Comparison of ENCODE assay signal across 8 cellular contexts in genomic region chr14:78902010-78902623, GRCh38.
A peak's percentile ranks its signal among the peaks of the same experiment; 100 is the strongest.
DNase-seq lines count a peak whose midpoint lies in the region; ATAC-seq and TF ChIP-seq lines count a peak whose summit lies in the region.

No MANE protein-coding gene starts in this region.

- H3K9me3 Mint-ChIP-seq in CD8-positive, alpha-beta T cell: no peaks in the 10 kb centered on the region

- peak; percentile 20 for DNase-seq in AG04450 (ENCODE audit: low read depth, low spot score)
- no peak for DNase-seq in GM06990 (ENCODE audit: extremely low read depth, insufficient read length)
- peak; percentile 31 for DNase-seq in NCI-H2171 treated with DMSO at 0.1 percent for 48 hours (lab: John Stamatoyannopoulos, UW)
- DNase-seq in colonic mucosa: peak; percentile 25
- DNase-seq in CD8-positive, alpha-beta T cell: no peak

- TF ChIP-seq CTCF in AG04450 (IDR thresholded peaks at IDR 0.05; ENCODE audit: low read depth, low read length) (peak; percentile 79), GM06990 (IDR thresholded peaks at IDR 0.05; ENCODE audit: insufficient read depth, low read length, poor library complexity, severe bottlenecking) (peak; percentile 77), colonic mucosa (IDR thresholded peaks at IDR 0.05) (peak; percentile 34)
- no peak for TF ChIP-seq CTCF in CD8-positive, alpha-beta T cell (IDR thresholded peaks at IDR 0.05)

- no peak overlapping the region for H3K27ac Mint-ChIP-seq in CD8-positive, alpha-beta T cell

- no peaks in the 10 kb centered on the region for H3K4me1 ChIP-seq in colonic mucosa
- H3K4me1 ChIP-seq in neuron (ENCODE audit: insufficient read depth, low read length): no peaks in the 10 kb centered on the region
- H3K4me1 ChIP-seq in CD8-positive, alpha-beta T cell (ENCODE audit: insufficient read depth, low read length): no peaks in the 10 kb centered on the region

- H3K27ac ChIP-seq in AG04450 (ENCODE audit: low read depth, low read length) (no peak overlapping the region), colonic mucosa (no peak overlapping the region)
- H3K27ac ChIP-seq in CD8-positive, alpha-beta T cell (ENCODE audit: low read depth, low read length): no peak overlapping the region

- no peaks in the 10 kb centered on the region for H3K36me3 Mint-ChIP-seq in CD8-positive, alpha-beta T cell

- H3K4me3 Mint-ChIP-seq in CD8-positive, alpha-beta T cell: no peak overlapping the region

- no peak for ATAC-seq in HG02870 (IDR thresholded peaks at IDR 0.05; ENCODE audit: unreplicated experiment)
- ATAC-seq in CD8-positive, alpha-beta T cell: no peak
- ATAC-seq in GM18502 (IDR thresholded peaks at IDR 0.05; ENCODE audit: poor library complexity, unreplicated experiment): no peak

- H3K36me3 ChIP-seq in GM06990 (ENCODE audit: control insufficient read depth, insufficient read depth, low read length): no peaks in the 10 kb centered on the region
- no peaks in the 10 kb centered on the region for H3K36me3 ChIP-seq in colonic mucosa
- no peaks in the 10 kb centered on the region for H3K36me3 ChIP-seq in neuron (ENCODE audit: insufficient read depth, low read length)
- H3K36me3 ChIP-seq in CD8-positive, alpha-beta T cell (ENCODE audit: insufficient read depth, low read length): no peaks in the 10 kb centered on the region

- CTCF ChIA-PET in AG04450 (lab: Charles Lee): interaction anchor here (0.5 to 2.6 kb wide), 15 partner anchors 8 to 1971 kb away, joined by 3 to 14 read pairs (median 3); no protein-coding TSS in a partner anchor
- CTCF ChIA-PET in CD8-positive, alpha-beta T cell (lab: Charles Lee): no interaction called here

- H3K4me3 ChIP-seq in AG04450 (ENCODE audit: low read depth, low read length): no peak overlapping the region
- H3K4me3 ChIP-seq in GM06990 (replicated peaks; ENCODE audit: low read depth, low read length): no peak overlapping the region
- H3K4me3 ChIP-seq in colonic mucosa: no peak overlapping the region
- no peak overlapping the region for H3K4me3 ChIP-seq in neuron (ENCODE audit: low read length)
- H3K4me3 ChIP-seq in CD8-positive, alpha-beta T cell (ENCODE audit: low read depth, low read length): no peak overlapping the region

- intact Hi-C loops in colonic mucosa (cut with DNase I): no loop called here
- intact Hi-C loops in CD8-positive, alpha-beta T cell (cut with DNase I, micrococcal nuclease): no loop called here

- H3K9ac ChIP-seq in colonic mucosa (ENCODE audit: low read depth in 2 of 2, low read length in 2 of 2): no peak overlapping the region

- H2AFZ ChIP-seq in neuron (ENCODE audit: low read depth, low read length): peak overlapping the region; percentile 54

- peaks cover 6% of the 10 kb centered on the region for H3K27me3 Mint-ChIP-seq in CD8-positive, alpha-beta T cell (ENCODE audit: low read depth)

- H3K27me3 ChIP-seq in AG04450 (ENCODE audit: control insufficient read depth, insufficient read depth, low read length) (no peaks in the 10 kb centered on the region), GM06990 (replicated peaks; ENCODE audit: control insufficient read depth, insufficient read depth, low read length) (no peaks in the 10 kb centered on the region), colonic mucosa (no peaks in the 10 kb centered on the region), neuron (ENCODE audit: insufficient read depth, low read length) (no peaks in the 10 kb centered on the region)
- H3K27me3 ChIP-seq in CD8-positive, alpha-beta T cell (ENCODE audit: insufficient read depth, low read length): no peaks in the 10 kb centered on the region

- H3K4me1 Mint-ChIP-seq in CD8-positive, alpha-beta T cell (ENCODE audit: low read depth): no peaks in the 10 kb centered on the region

- no peaks in the 10 kb centered on the region for H3K9me3 ChIP-seq in AG04450 (ENCODE audit: control insufficient read depth, insufficient read depth, low read length)
- no peaks in the 10 kb centered on the region for H3K9me3 ChIP-seq in colonic mucosa
- no peaks in the 10 kb centered on the region for H3K9me3 ChIP-seq in neuron (ENCODE audit: low read length)
- H3K9me3 ChIP-seq in CD8-positive, alpha-beta T cell (ENCODE audit: low read length): no peaks in the 10 kb centered on the region

- POLR2A ChIA-PET in AG04450 (lab: Yijun Ruan, JAX): no interaction called here
- POLR2A ChIA-PET in CD8-positive, alpha-beta T cell (lab: Charles Lee): no interaction called here

Comparison
In these comparisons a context has a peak if more than half of its experiments do, and no peak if none do; other contexts are left out.
1. DNase-seq: peak in AG04450 (single experiment), NCI-H2171 treated with DMSO at 0.1 percent for 48 hours (single experiment) and colonic mucosa (single experiment); none in GM06990 (single experiment) and CD8-positive, alpha-beta T cell (0 of 7).